Comparison of ENCODE assay signal across 8 cellular contexts in the genomic region with DNA sequence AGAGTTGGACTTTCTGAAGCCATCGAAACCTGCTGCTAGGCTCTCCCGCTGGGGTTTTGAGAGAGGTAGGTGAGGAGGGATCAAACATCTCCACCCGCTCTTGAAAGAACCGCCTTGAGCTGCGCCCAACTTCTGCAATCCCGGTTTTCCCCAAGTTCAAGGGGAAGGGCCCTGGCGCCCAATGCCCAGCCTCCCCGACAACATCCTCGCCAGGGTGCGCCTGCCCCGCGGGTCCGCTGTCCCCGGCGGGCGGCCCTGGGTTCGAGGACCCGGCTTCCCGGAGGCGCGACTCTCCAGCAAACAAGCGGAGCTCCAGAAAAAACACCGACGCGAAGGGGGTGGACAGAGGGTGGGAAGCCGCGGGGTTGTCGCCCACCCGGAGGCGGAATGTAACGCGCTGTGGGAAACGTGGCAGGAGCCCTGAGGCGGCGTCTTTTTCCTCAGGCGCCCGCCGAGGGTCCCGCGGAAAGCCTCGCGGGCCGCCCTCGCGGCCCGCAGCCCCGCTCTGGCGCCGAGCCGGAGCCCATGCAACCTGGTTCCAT. TPM values are rescaled to one million over a fixed set of nuclear protein-coding genes. Genes with fewer than 3 reads are reported as not detected.
A peak's percentile ranks its signal among the peaks of the same experiment; 100 is the strongest.
DNase-seq lines count a peak whose midpoint lies in the region; ATAC-seq, FAIRE-seq and TF ChIP-seq lines count a peak whose summit lies in the region.

No MANE protein-coding gene starts in this region.

- TF ChIP-seq CTCF in RWPE1 (conservative IDR thresholded peaks at IDR 0.05; ENCODE audit: low read depth) (no peak), K562 (IDR thresholded peaks at IDR 0.05 in 2 of 3, conservative IDR thresholded peaks at IDR 0.05 in 1 of 3; ENCODE audit: insufficient read depth in 2 of 3, low read depth in 1 of 3, low read length in 3 of 3) (no peak)

- peak overlapping the region; percentile 93 for H3K4me3 ChIP-seq in K562
- peak overlapping the region; percentile 84 for H3K4me3 ChIP-seq in iPS-18c (ENCODE audit: insufficient read depth, low read depth, low read length)
- H3K4me3 ChIP-seq in skeletal muscle tissue (ENCODE audit: low read length in 3 of 3), result peak overlapping the region; percentile 71 to 80 (median 74)

- peaks cover 55% of the 10 kb centered on the region for H3K79me2 ChIP-seq in K562 (ENCODE audit: control insufficient read depth, insufficient read depth, low read length)

- DNase-seq in NCI-H2171 treated with DMSO at 0.1 percent for 48 hours (lab: John Stamatoyannopoulos, UW), result peak; percentile 35
- DNase-seq in NCI-H2171 (lab: John Stamatoyannopoulos, UW), result no peak
- peak; percentile 45 for DNase-seq in RWPE1 (ENCODE audit: low spot score)
- DNase-seq in K562 (ENCODE audit: extremely low read depth in 1 of 4, low spot score in 3 of 4), result no peak
- no peak for DNase-seq in NCI-H526 treated with DMSO at 0.1 percent for 48 hours (lab: John Stamatoyannopoulos, UW)

- no peaks in the 10 kb centered on the region for H4K20me1 ChIP-seq in K562 (replicated peaks; ENCODE audit: control insufficient read depth, insufficient read depth, low read length)

- POLR2A ChIA-PET in RWPE1 (lab: Yijun Ruan, JAX; ENCODE audit: low non-redundant PET), result no interaction called here
- POLR2A ChIA-PET in K562 (lab: Yijun Ruan, JAX), result interaction anchor here (2.4 to 3.6 kb wide), 3 partner anchors 11 to 17 kb away, joined by 5 to 31 read pairs (median 9); no protein-coding TSS in a partner anchor

- H3K9me3 ChIP-seq in K562 (replicated peaks; ENCODE audit: control insufficient read depth, insufficient read depth, low read depth, low read length), result no peaks in the 10 kb centered on the region
- H3K9me3 ChIP-seq in iPS-18c (ENCODE audit: control insufficient read depth, insufficient read depth, low read length), result no peaks in the 10 kb centered on the region
- no peaks in the 10 kb centered on the region for H3K9me3 ChIP-seq in skeletal muscle tissue (ENCODE audit: control insufficient read depth in 3 of 3, low read length in 3 of 3)

- H3K27ac ChIP-seq in RWPE1 (peak overlapping the region; percentile 76), K562 (ENCODE audit: extremely low read depth, low read depth, low read length) (peak overlapping the region; percentile 97), skeletal muscle tissue (ENCODE audit: low read depth, low read length) (peak overlapping the region; percentile 72)

- TF ChIP-seq RAD21 in K562 (CRISPR knock-in tag; conservative IDR thresholded peaks at IDR 0.05 in 1 of 2, IDR thresholded peaks at IDR 0.05 in 1 of 2), result no peak

- ATAC-seq in HG02884 (IDR thresholded peaks at IDR 0.05; ENCODE audit: unreplicated experiment), result peak; percentile 1
- peak; percentile 5 for ATAC-seq in K562

- BruUV-seq in K562 (replicated peaks; lab: Mats Ljungman, UMichigan), result TSS peak; percentile 98

- intact Hi-C loops in K562 (cut with micrococcal nuclease), result no loop called here

- CTCF ChIA-PET in RWPE1 (lab: Yijun Ruan, JAX), result interaction anchor here (0.5 kb wide), 1 partner anchor 380 kb away, joined by 3 read pairs; no protein-coding TSS in a partner anchor
- CTCF ChIA-PET in K562 (lab: Yijun Ruan, JAX; ENCODE audit: low intra/inter-chr PET ratio), result no interaction called here

- FAIRE-seq in K562 (lab: Jason Lieb, UNC), result no peak

- TF ChIP-seq POLR2A in K562 (conservative IDR thresholded peaks at IDR 0.05), result no peak

- H3K9me1 ChIP-seq in K562 (ENCODE audit: control insufficient read depth, insufficient read depth, low read length), result no peaks in the 10 kb centered on the region

- H3K27me3 ChIP-seq in K562 (ENCODE audit: control insufficient read depth in 2 of 2, insufficient read depth in 2 of 2, low read length in 2 of 2) (no peaks in the 10 kb centered on the region), skeletal muscle tissue (ENCODE audit: control insufficient read depth in 3 of 3, insufficient read depth in 3 of 3, low read length in 3 of 3) (peaks cover 0 to 14% (median 12%) of the 10 kb centered on the region in 3 donors)

- H2AFZ ChIP-seq in K562 (ENCODE audit: low read depth, low read length), result peak overlapping the region; percentile 81

- H3K4me1 ChIP-seq in K562 (replicated peaks in 1 of 2; ENCODE audit: control insufficient read depth in 2 of 2, insufficient read depth in 2 of 2, low read length in 2 of 2) (peaks cover 2 to 15% of the 10 kb centered on the region in 2 experiments; a peak in 4 of 5 replicates), skeletal muscle tissue (ENCODE audit: control insufficient read depth in 3 of 3, insufficient read depth in 3 of 3, low read length in 3 of 3) (peaks cover 0 to 5% (median 3%) of the 10 kb centered on the region in 3 donors)

- WGBS in K562 (ENCODE audit: insufficient coverage, low coverage, missing lambda C conversion rate), result 1% methylated on average over 39 of the region's 50 CpGs

- in situ Hi-C loops in K562 (cut with MboI), result no loop called here

- no peak for TF ChIP-seq EP300 in K562 (IDR thresholded peaks at IDR 0.05; ENCODE audit: low read length)

- peak overlapping the region; percentile 95 for H3K4me2 ChIP-seq in K562 (ENCODE audit: insufficient read depth, low read length)

- peak overlapping the region; percentile 97 to 99 for H3K9ac ChIP-seq in K562 (ENCODE audit: insufficient read depth in 1 of 2, low read depth in 2 of 2, low read length in 2 of 2)
- H3K9ac ChIP-seq in skeletal muscle tissue (ENCODE audit: low read depth in 1 of 3, low read length in 3 of 3), result peak overlapping the region; percentile 68 to 76 (median 74)

- H3K36me3 ChIP-seq in K562 (ENCODE audit: control insufficient read depth, insufficient read depth, low read length) (peaks cover 38% of the 10 kb centered on the region), skeletal muscle tissue (ENCODE audit: control insufficient read depth in 3 of 3, insufficient read depth in 3 of 3, low read length in 3 of 3) (no peaks in the 10 kb centered on the region)

TF ChIP-seq in K562, 482 proteins besides CTCF, POLR2A, EP300 and RAD21 (continues in another document):
- TF ChIP-seq WHSC1 (IDR thresholded peaks at IDR 0.05; ENCODE audit: low read length), result no peak
- TF ChIP-seq ZNF175 (CRISPR knock-in tag; IDR thresholded peaks at IDR 0.05; ENCODE audit: low read depth), result peak; percentile 10; the same call in 1 of the 2 replicates
- no peak for TF ChIP-seq XRCC5 (IDR thresholded peaks at IDR 0.05; ENCODE audit: low read depth, low read length)
- no peak for TF ChIP-seq JUNB (CRISPR knock-in tag; conservative IDR thresholded peaks at IDR 0.05)
- no peak for TF ChIP-seq ZNF444 (CRISPR knock-in tag; IDR thresholded peaks at IDR 0.05)
- TF ChIP-seq, protein P1, sequence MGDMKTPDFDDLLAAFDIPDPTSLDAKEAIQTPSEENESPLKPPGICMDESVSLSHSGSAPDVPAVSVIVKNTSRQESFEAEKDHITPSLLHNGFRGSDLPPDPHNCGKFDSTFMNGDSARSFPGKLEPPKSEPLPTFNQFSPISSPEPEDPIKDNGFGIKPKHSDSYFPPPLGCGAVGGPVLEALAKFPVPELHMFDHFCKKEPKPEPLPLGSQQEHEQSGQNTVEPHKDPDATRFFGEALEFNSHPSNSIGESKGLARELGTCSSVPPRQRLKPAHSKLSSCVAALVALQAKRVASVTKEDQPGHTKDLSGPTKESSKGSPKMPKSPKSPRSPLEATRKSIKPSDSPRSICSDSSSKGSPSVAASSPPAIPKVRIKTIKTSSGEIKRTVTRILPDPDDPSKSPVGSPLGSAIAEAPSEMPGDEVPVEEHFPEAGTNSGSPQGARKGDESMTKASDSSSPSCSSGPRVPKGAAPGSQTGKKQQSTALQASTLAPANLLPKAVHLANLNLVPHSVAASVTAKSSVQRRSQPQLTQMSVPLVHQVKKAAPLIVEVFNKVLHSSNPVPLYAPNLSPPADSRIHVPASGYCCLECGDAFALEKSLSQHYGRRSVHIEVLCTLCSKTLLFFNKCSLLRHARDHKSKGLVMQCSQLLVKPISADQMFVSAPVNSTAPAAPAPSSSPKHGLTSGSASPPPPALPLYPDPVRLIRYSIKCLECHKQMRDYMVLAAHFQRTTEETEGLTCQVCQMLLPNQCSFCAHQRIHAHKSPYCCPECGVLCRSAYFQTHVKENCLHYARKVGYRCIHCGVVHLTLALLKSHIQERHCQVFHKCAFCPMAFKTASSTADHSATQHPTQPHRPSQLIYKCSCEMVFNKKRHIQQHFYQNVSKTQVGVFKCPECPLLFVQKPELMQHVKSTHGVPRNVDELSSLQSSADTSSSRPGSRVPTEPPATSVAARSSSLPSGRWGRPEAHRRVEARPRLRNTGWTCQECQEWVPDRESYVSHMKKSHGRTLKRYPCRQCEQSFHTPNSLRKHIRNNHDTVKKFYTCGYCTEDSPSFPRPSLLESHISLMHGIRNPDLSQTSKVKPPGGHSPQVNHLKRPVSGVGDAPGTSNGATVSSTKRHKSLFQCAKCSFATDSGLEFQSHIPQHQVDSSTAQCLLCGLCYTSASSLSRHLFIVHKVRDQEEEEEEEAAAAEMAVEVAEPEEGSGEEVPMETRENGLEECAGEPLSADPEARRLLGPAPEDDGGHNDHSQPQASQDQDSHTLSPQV (IDR thresholded peaks at IDR 0.05), result no peak
- TF ChIP-seq ZFX (CRISPR knock-in tag; IDR thresholded peaks at IDR 0.05), result peak; percentile 48; the same call in 1 of the 2 replicates
- TF ChIP-seq FUS (optimal IDR thresholded peaks at IDR 0.05; ENCODE audit: low read depth, low read length), result peak; percentile 33
- no peak for TF ChIP-seq HNRNPK (IDR thresholded peaks at IDR 0.05; ENCODE audit: low read depth, low read length, poor library complexity, severe bottlenecking)
- TF ChIP-seq ZC3H4 (CRISPR knock-in tag; IDR thresholded peaks at IDR 0.05; ENCODE audit: borderline replicate concordance), result peak; percentile 56
- TF ChIP-seq ZNF143 (CRISPR knock-in tag; IDR thresholded peaks at IDR 0.05), result no peak

RNA-seq across cellular contexts. Expression of a gene that starts 0.6 kb away (rescaled TPM):
- total RNA-seq in K562 (2011; cell fraction: chromatin; rRNA removed; ENCODE audit: low replicate concordance), result 21.9 and 68.0 TPM in 2 replicates
- total RNA-seq in K562 (2011; cell fraction: nucleolus; rRNA removed), result 11.2 and 22.0 TPM in 2 replicates
- 33.2 and 41.1 TPM in 2 replicates for total RNA-seq in K562 (2011; cell fraction: nucleoplasm; rRNA removed)
- 23.4 and 30.6 TPM in 2 replicates for total RNA-seq in K562 (2014; rRNA removed)
- total RNA-seq in K562 (2014; rRNA removed; fragmentation: Illumina TruSeq; extraction: Trizol), result 30.6 and 33.1 TPM in 2 replicates
- 23.1 and 23.2 TPM in 2 replicates for total RNA-seq in K562 (2015; rRNA removed; fragmentation: Illumina TruSeq; extraction: Trizol)
- total RNA-seq in K562 (2021), result 27.3 and 29.5 TPM in 2 replicates
- polyA plus RNA-seq in K562 (2011; rRNA removed), result 39.3 and 43.0 TPM in 2 replicates
- 9.0 and 15.2 TPM in 2 replicates for polyA plus RNA-seq in K562 (2011; cell fraction: cytosol; rRNA removed)
- polyA plus RNA-seq in K562 (2011; cell fraction: nucleus; rRNA removed), result 28.5 and 37.2 TPM in 2 replicates
- 14.3 and 17.0 TPM in 2 replicates for polyA plus RNA-seq in K562 (2012)
- polyA plus RNA-seq in K562 (2014; fragmentation: Illumina TruSeq; extraction: Trizol), result 29.7 and 30.7 TPM in 2 replicates
- 10 to 100 TPM; 11.7 to 13.7 TPM for polyA plus RNA-seq in K562 (2014; fragmentation: Nextera tagmentation; extraction: Ambion mirVana)
- polyA plus RNA-seq in K562 (2014; rRNA removed), result 26.8 and 41.4 TPM in 2 replicates
- polyA minus RNA-seq in K562 (2011; rRNA and poly(A)+ RNA removed), result 31.2 and 32.8 TPM in 2 replicates
- 9.1 and 10.3 TPM in 2 replicates for polyA minus RNA-seq in K562 (2011; cell fraction: cytosol; rRNA and poly(A)+ RNA removed)
- polyA minus RNA-seq in K562 (2011; cell fraction: nucleus; rRNA and poly(A)+ RNA removed), result 48.3 and 78.8 TPM in 2 replicates
- total RNA-seq in skeletal muscle tissue, result 21.4 TPM

Comparison
In these comparisons a context has a peak if more than half of its experiments do, and no peak if none do; other contexts are left out.
1. DNase-seq: peak in NCI-H2171 treated with DMSO at 0.1 percent for 48 hours (single experiment) and RWPE1 (single experiment); none in NCI-H2171 (single experiment), K562 (0 of 4) and NCI-H526 treated with DMSO at 0.1 percent for 48 hours (single experiment).
2. Peak in every context shown above with its lines, with median percentiles within 50 percentile points of each other: H3K27ac ChIP-seq and H3K4me3 ChIP-seq.